Comparison of ENCODE assay signal across 12 cellular contexts in the genomic region with DNA sequence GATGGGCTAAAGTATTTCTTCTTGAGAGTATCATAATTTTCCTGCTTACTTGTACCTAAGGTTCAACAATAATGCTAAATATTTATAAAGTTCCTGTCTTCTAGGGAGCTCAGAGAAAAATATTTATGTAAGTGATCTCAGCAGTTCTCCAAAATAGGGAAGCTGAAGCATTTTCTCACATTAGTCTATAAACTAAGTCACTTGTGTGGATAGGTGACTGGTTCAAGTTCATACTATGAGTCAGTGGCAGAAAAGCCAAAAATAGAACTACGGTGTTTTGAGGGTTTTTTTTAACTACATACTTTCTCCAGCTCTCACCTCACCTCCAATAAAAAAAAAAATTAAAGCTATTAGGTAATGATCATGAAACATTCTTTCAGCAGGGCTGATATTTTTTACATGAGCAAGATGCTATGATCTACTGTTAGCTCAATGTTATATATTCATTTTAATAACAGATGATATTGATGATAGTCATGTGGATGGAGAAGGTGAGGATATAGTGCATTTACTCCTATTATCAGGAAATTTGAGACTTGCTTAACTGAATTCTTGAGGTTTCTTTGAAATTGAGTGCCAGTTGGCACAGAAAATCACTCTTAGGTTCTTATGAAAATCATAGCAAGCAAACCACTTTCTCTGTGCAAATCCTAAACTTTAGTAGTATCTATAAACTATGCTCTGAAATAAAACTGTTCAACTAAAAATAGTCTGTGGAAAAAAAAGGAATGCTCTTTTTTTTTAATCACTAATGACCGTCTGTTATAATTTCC. TPM values are rescaled to one million over a fixed set of nuclear protein-coding genes. Genes with fewer than 3 reads are reported as not detected.
DNase-seq lines count a peak whose midpoint lies in the region; ATAC-seq, FAIRE-seq and TF ChIP-seq lines count a peak whose summit lies in the region.
"Had no signal": no experiment of that assay in that cellular context is flagged by ENCODE, and none has a peak within 500 bp of the region (broad histone marks: within the 10 kb centered on the region; RNA-seq: fewer than 3 reads in every experiment).

No MANE protein-coding gene starts in this region.

- H3K27me3 Mint-ChIP-seq in T-cell, result peaks cover 42 to 60% of the 10 kb centered on the region in 2 donors

- H3K9me3 ChIP-seq in WERI-Rb-1 (ENCODE audit: severe bottlenecking) (no peaks in the 10 kb centered on the region), small intestine (ENCODE audit: control insufficient read depth, low read depth) (no peaks in the 10 kb centered on the region)

- no peaks in the 10 kb centered on the region for H3K36me3 ChIP-seq in ACC112 (ENCODE audit: insufficient read depth, low read length)
- no peaks in the 10 kb centered on the region for H3K36me3 ChIP-seq in WERI-Rb-1
- no peaks in the 10 kb centered on the region for H3K36me3 ChIP-seq in small intestine (ENCODE audit: control insufficient read depth in 2 of 2, insufficient read depth in 2 of 2, low read length in 2 of 2)

- peaks cover 5 to 13% (median 9%) of the 10 kb centered on the region in 3 donors for H3K4me1 Mint-ChIP-seq in T-cell

- peaks cover 24% of the 10 kb centered on the region for H3K4me1 ChIP-seq in ACC112 (ENCODE audit: control insufficient read depth, insufficient read depth, low read length, unreplicated experiment)
- H3K4me1 ChIP-seq in small intestine (ENCODE audit: control insufficient read depth in 2 of 2, insufficient read depth in 1 of 2, low read depth in 1 of 2, low read length in 1 of 2), result no peaks in the 10 kb centered on the region

- H2AFZ ChIP-seq in ACC112 (ENCODE audit: low read length, unreplicated experiment), result no peak overlapping the region

- DNase-seq in RKO (ENCODE audit: low spot score) (peak; percentile 18), T-cell (no peak), WERI-Rb-1 (no peak), small intestine (no peak)
- no peak for DNase-seq in stimulated activated naive CD4-positive, alpha-beta T cell treated with Interleukin-2 at 50 U/mL for 16 hours (lab: John Stamatoyannopoulos, UW)
- DNase-seq: activated T-cell treated with anti-CD3 and anti-CD28 coated beads, Interleukin-2, amount 50 U/mL, for 4 hours; effector CD4-positive, alpha-beta T cell; NCI-H1417 treated with DMSO at 0.1 percent for 48 hours had no signal

- no peaks in the 10 kb centered on the region for H3K79me2 ChIP-seq in ACC112 (ENCODE audit: control insufficient read depth, insufficient read depth, low read length, unreplicated experiment)

- H3K27ac ChIP-seq in ACC112 (ENCODE audit: low read depth, low read length), result peak overlapping the region; percentile 42
- no peak overlapping the region for H3K27ac ChIP-seq in WERI-Rb-1
- H3K27ac ChIP-seq in small intestine (ENCODE audit: low read depth in 1 of 2, low read length in 1 of 2), result no peak overlapping the region

- POLR2A ChIA-PET in T-cell (lab: Charles Lee), result no interaction called here

- H3K27me3 ChIP-seq in ACC112 (ENCODE audit: insufficient read depth, low read length) (no peaks in the 10 kb centered on the region), WERI-Rb-1 (ENCODE audit: insufficient read depth, low read depth, severe bottlenecking) (peaks cover 77% of the 10 kb centered on the region), small intestine (ENCODE audit: control insufficient read depth in 2 of 2, insufficient read depth in 2 of 2, low read length in 2 of 2) (peaks cover 0 to 5% of the 10 kb centered on the region in 2 donors)

- H3K27ac Mint-ChIP-seq in T-cell, result no peak overlapping the region

- WGBS in small intestine, 3 donors, result 48 to 55% (median 54%) methylated on average over 2 of the region's 2 CpGs

- no peak for TF ChIP-seq CTCF in WERI-Rb-1 (IDR thresholded peaks at IDR 0.05; ENCODE audit: low read depth, low read length)

- peak; percentile 54 for ATAC-seq in GM19043 (IDR thresholded peaks at IDR 0.05; ENCODE audit: low read depth, unreplicated experiment)
- peak; percentile 49 for ATAC-seq in HG02970 (IDR thresholded peaks at IDR 0.05; ENCODE audit: low FRiP score, unreplicated experiment)
- ATAC-seq in T-cell (replicated peaks in 1 of 4), result no peak
- ATAC-seq: sciatic nerve had no signal

- CTCF ChIA-PET in T-cell (lab: Charles Lee), result interaction anchor here in 1 of 2 donors (0.5 kb wide), 1 partner anchor 418 kb away, joined by 7 read pairs; no protein-coding TSS in a partner anchor

- H3K9me3 Mint-ChIP-seq in T-cell, result no peaks in the 10 kb centered on the region
- H3K9me3 Mint-ChIP-seq: activated T-cell treated with anti-CD3 and anti-CD28 coated beads, Interleukin-2, amount 50 U/mL, for 4 hours had no signal

- no peaks in the 10 kb centered on the region for H3K36me3 Mint-ChIP-seq in T-cell

- H3K4me3 Mint-ChIP-seq in T-cell, result no peak overlapping the region
- H3K4me3 Mint-ChIP-seq: activated T-cell treated with anti-CD3 and anti-CD28 coated beads, Interleukin-2, amount 50 U/mL, for 4 hours had no signal

- FAIRE-seq in small intestine (lab: Jason Lieb, UNC), result no peak

- H3K4me3 ChIP-seq in ACC112 (ENCODE audit: low read depth, low read length) (peak overlapping the region; percentile 6; the same call in 1 of the 2 replicates), WERI-Rb-1 (ENCODE audit: low read depth, low read length) (no peak overlapping the region), small intestine (ENCODE audit: low read depth in 1 of 2, low read length in 2 of 2) (no peak overlapping the region)

RNA-seq across cellular contexts. Expression of a gene that starts 4.1 kb away (rescaled TPM):
- total RNA-seq in T-cell, result under 1 TPM in 4 of 5 donors, not detected in 1; 0.13 to 0.53 (median 0.15) TPM
- 1 to 10 TPM in 2 of 3 donors, under 1 TPM in 1; 0.45 to 2.5 (median 1.9) TPM for polyA plus RNA-seq in small intestine
- total RNA-seq: activated T-cell treated with anti-CD3 and anti-CD28 coated beads, Interleukin-2, amount 50 U/mL, for 4 hours had no signal

Comparison
In these comparisons a context has a peak if more than half of its experiments do, and no peak if none do; other contexts are left out.
1. ATAC-seq: peak in GM19043 (single experiment) and HG02970 (single experiment); none in T-cell (0 of 4).